In the genomic region with DNA sequence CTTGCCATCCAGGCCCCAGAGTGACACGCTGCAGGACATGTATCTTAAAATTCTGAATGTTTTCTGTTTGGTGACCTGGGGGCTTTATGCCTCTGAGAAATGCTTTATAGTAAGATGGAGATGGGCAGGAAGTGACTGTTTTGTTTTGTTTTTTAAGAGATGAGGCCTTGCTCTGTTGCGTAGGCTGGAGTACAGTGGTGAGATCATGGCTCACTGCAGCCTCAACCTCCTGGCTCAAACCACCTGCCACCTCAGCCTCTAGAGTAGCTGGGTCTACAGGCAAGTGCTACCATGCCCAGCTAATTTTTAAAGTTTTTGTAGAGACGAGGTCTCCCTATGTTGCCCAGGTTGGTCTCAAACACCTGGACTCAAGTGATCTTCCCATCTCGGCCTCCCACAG, we compare ENCODE assay signal across 25 cellular contexts. TPM values are rescaled to one million over a fixed set of nuclear protein-coding genes. Genes with fewer than 3 reads are reported as not detected.
A peak's percentile ranks its signal among the peaks of the same experiment; 100 is the strongest.
DNase-seq lines count a peak whose midpoint lies in the region; ATAC-seq and TF ChIP-seq lines count a peak whose summit lies in the region.
"Had no signal": no experiment of that assay in that cellular context is flagged by ENCODE, and none has a peak within 500 bp of the region (broad histone marks: within the 10 kb centered on the region; RNA-seq: fewer than 3 reads in every experiment).

No MANE protein-coding gene starts in this region.

- H3K4me3 Mint-ChIP-seq in activated T-cell treated with anti-CD3 and anti-CD28 coated beads, Interleukin-2, amount 50 U/mL, for 4 hours: no peak overlapping the region
- peak overlapping the region; percentile 4 for H3K4me3 Mint-ChIP-seq in T-helper 2 cell treated with Interferon-gamma antibody and Interleukin-4, amounts not matched to agents 5 μg/mL and 100 μg/mL, for 36 hours
- H3K4me3 Mint-ChIP-seq in central memory CD8-positive, alpha-beta T cell: no peak overlapping the region
- H3K4me3 Mint-ChIP-seq: neural crest cell; stimulated activated naive CD8-positive, alpha-beta T cell treated with anti-CD3 and anti-CD28 coated beads, Interleukin-15, Interleukin-2, amounts not matched to agents 100 ng/mL and 50 ng/mL, for 24 hours had no signal

- H3K27ac ChIP-seq in gastroesophageal sphincter: no peak overlapping the region
- H3K27ac ChIP-seq: cardiac muscle cell, GM23248, right lobe of liver, tibial artery had no signal

- no peak for DNase-seq in activated T-cell treated with anti-CD3 and anti-CD28 coated beads, Interleukin-2, amount 50 U/mL, for 4 hours
- DNase-seq in activated T-cell treated with anti-CD3 and anti-CD28 coated beads for 4 hours (no peak), GM19240 (ENCODE audit: insufficient read length, low spot score) (no peak)
- peak; percentile 18 for DNase-seq in T-helper 2 cell treated with Interferon-gamma antibody and Interleukin-4, amounts not matched to agents 5 μg/mL and 100 μg/mL, for 36 hours (ENCODE audit: low spot score)
- DNase-seq in central memory CD8-positive, alpha-beta T cell (ENCODE audit: low spot score in 2 of 2): no peak
- DNase-seq in stimulated activated naive CD8-positive, alpha-beta T cell treated with anti-CD3 and anti-CD28 coated beads, Interleukin-15, Interleukin-2, amounts not matched to agents 100 U/mL and 50 U/mL, for 24 hours: no peak
- DNase-seq: activated gamma-delta T cell treated with Interleukin-2 at 50 U/mL for 16 hours; C1 segment of cervical spinal cord; GM23248; kidney glomerular epithelial cell; MG63; mucosa of descending colon; NCI-H1417; NCI-H2081 treated with DMSO at 0.1 percent for 48 hours; OCI-M1; right lobe of liver; SK-N-SH; stimulated activated CD4-positive, alpha-beta T cell treated with anti-CD3 and anti-CD28 coated beads, Interleukin-12 subunit alpha, Interleukin-12 subunit beta, amount 100 ng/mL, for 4 hours; tibial artery had no signal

- no peaks in the 10 kb centered on the region for H3K9me3 ChIP-seq in gastroesophageal sphincter
- H3K9me3 ChIP-seq: MG63, mucosa of descending colon, right lobe of liver, SK-N-SH, tibial artery had no signal

- H3K4me3 ChIP-seq in gastroesophageal sphincter: no peak overlapping the region
- H3K4me3 ChIP-seq: cardiac muscle cell, GM23248, lung, MG63, mucosa of descending colon, right lobe of liver, tibial artery had no signal

- no peaks in the 10 kb centered on the region for H3K9me3 Mint-ChIP-seq in activated T-cell treated with anti-CD3 and anti-CD28 coated beads, Interleukin-2, amount 50 U/mL, for 4 hours
- no peaks in the 10 kb centered on the region for H3K9me3 Mint-ChIP-seq in T-helper 2 cell treated with Interferon-gamma antibody and Interleukin-4, amounts not matched to agents 5 μg/mL and 100 μg/mL, for 36 hours
- H3K9me3 Mint-ChIP-seq in central memory CD8-positive, alpha-beta T cell: no peaks in the 10 kb centered on the region
- H3K9me3 Mint-ChIP-seq: neural crest cell; stimulated activated naive CD8-positive, alpha-beta T cell treated with anti-CD3 and anti-CD28 coated beads, Interleukin-15, Interleukin-2, amounts not matched to agents 100 ng/mL and 50 ng/mL, for 24 hours had no signal

- no peaks in the 10 kb centered on the region for H3K4me1 ChIP-seq in gastroesophageal sphincter
- H3K4me1 ChIP-seq: right lobe of liver, tibial artery had no signal

- peak overlapping the region; percentile 71 for H3K27ac Mint-ChIP-seq in T-helper 2 cell treated with Interferon-gamma antibody and Interleukin-4, amounts not matched to agents 5 μg/mL and 100 μg/mL, for 36 hours
- H3K27ac Mint-ChIP-seq in central memory CD8-positive, alpha-beta T cell (ENCODE audit: low read depth): peak overlapping the region; percentile 83

- peaks cover 14% of the 10 kb centered on the region for H3K4me1 Mint-ChIP-seq in activated T-cell treated with anti-CD3 and anti-CD28 coated beads, Interleukin-2, amount 50 U/mL, for 4 hours (ENCODE audit: low read depth)
- H3K4me1 Mint-ChIP-seq in T-helper 2 cell treated with Interferon-gamma antibody and Interleukin-4, amounts not matched to agents 5 μg/mL and 100 μg/mL, for 36 hours (ENCODE audit: low read depth): peaks cover 13% of the 10 kb centered on the region
- peaks cover 30% of the 10 kb centered on the region for H3K4me1 Mint-ChIP-seq in central memory CD8-positive, alpha-beta T cell
- H3K4me1 Mint-ChIP-seq: neural crest cell had no signal

- peak; percentile 67 to 81 for ATAC-seq in activated T-cell treated with anti-CD3 and anti-CD28 coated beads, Interleukin-2, amount 50 U/mL, for 4 hours
- ATAC-seq in central memory CD8-positive, alpha-beta T cell (replicated peaks; ENCODE audit: extremely low read depth, poor library complexity, severe bottlenecking): peak; percentile 52
- peak; percentile 57 for ATAC-seq in stimulated activated naive CD8-positive, alpha-beta T cell treated with anti-CD3 and anti-CD28 coated beads, Interleukin-15, Interleukin-2, amounts not matched to agents 100 U/mL and 50 U/mL, for 24 hours
- no peak for ATAC-seq in gastroesophageal sphincter
- ATAC-seq in HG03139 (IDR thresholded peaks at IDR 0.05; ENCODE audit: unreplicated experiment): no peak
- ATAC-seq: mucosa of descending colon, right lobe of liver had no signal

- H3K36me3 Mint-ChIP-seq in activated T-cell treated with anti-CD3 and anti-CD28 coated beads, Interleukin-2, amount 50 U/mL, for 4 hours (ENCODE audit: insufficient read depth): peaks cover 30% of the 10 kb centered on the region
- H3K36me3 Mint-ChIP-seq in T-helper 2 cell treated with Interferon-gamma antibody and Interleukin-4, amounts not matched to agents 5 μg/mL and 100 μg/mL, for 36 hours (ENCODE audit: low read depth): peaks cover 29% of the 10 kb centered on the region
- peaks cover 13% of the 10 kb centered on the region for H3K36me3 Mint-ChIP-seq in central memory CD8-positive, alpha-beta T cell (ENCODE audit: insufficient read depth)

- H3K27me3 ChIP-seq in gastroesophageal sphincter: no peaks in the 10 kb centered on the region
- H3K27me3 ChIP-seq: cardiac muscle cell, MG63, right lobe of liver, tibial artery had no signal

- 62 to 100% methylated on average over 2 of the region's 4 CpGs for WGBS in gastroesophageal sphincter (ENCODE audit: low coverage in 1 of 2), 2 donors

- TF ChIP-seq CTCF in gastroesophageal sphincter (IDR thresholded peaks at IDR 0.05): no peak

- TF ChIP-seq POLR2A in gastroesophageal sphincter (IDR thresholded peaks at IDR 0.05): no peak

- no peak for TF ChIP-seq EP300 in gastroesophageal sphincter (IDR thresholded peaks at IDR 0.05)

- peaks cover 0 to 42% of the 10 kb centered on the region in 2 donors for H3K36me3 ChIP-seq in gastroesophageal sphincter
- H3K36me3 ChIP-seq: MG63 had no signal

- H3K27me3 Mint-ChIP-seq in activated T-cell treated with anti-CD3 and anti-CD28 coated beads, Interleukin-2, amount 50 U/mL, for 4 hours (ENCODE audit: low read depth): no peaks in the 10 kb centered on the region
- H3K27me3 Mint-ChIP-seq in T-helper 2 cell treated with Interferon-gamma antibody and Interleukin-4, amounts not matched to agents 5 μg/mL and 100 μg/mL, for 36 hours (ENCODE audit: low read depth): no peaks in the 10 kb centered on the region
- H3K27me3 Mint-ChIP-seq in central memory CD8-positive, alpha-beta T cell: no peaks in the 10 kb centered on the region
- H3K27me3 Mint-ChIP-seq: stimulated activated naive CD8-positive, alpha-beta T cell treated with anti-CD3 and anti-CD28 coated beads, Interleukin-15, Interleukin-2, amounts not matched to agents 100 ng/mL and 50 ng/mL, for 24 hours had no signal

RNA-seq across cellular contexts. Expression of a gene that starts 20.6 kb away (rescaled TPM):
- 10 to 100 TPM; 28.3 to 33.2 (median 29.3) TPM for total RNA-seq in activated T-cell treated with anti-CD3 and anti-CD28 coated beads, Interleukin-2, amount 50 U/mL, for 4 hours
- total RNA-seq in gastroesophageal sphincter: 10 to 100 TPM in 1 of 4 donors, 1 to 10 TPM in 3; 6.1 to 16.1 (median 9.9) TPM

RNA-seq across cellular contexts. Expression of a gene that starts 57.4 kb away (rescaled TPM):
- 10 to 100 TPM; 24.6 to 25.6 (median 25.1) TPM for total RNA-seq in activated T-cell treated with anti-CD3 and anti-CD28 coated beads, Interleukin-2, amount 50 U/mL, for 4 hours
- 10 to 100 TPM; 17.2 to 26.4 (median 22.6) TPM for total RNA-seq in gastroesophageal sphincter

Comparison
In these comparisons a context has a peak if more than half of its experiments do, and no peak if none do; other contexts are left out.
1. ATAC-seq: peak in activated T-cell treated with anti-CD3 and anti-CD28 coated beads, Interleukin-2, amount 50 U/mL, for 4 hours (2 of 2), central memory CD8-positive, alpha-beta T cell (single experiment) and stimulated activated naive CD8-positive, alpha-beta T cell treated with anti-CD3 and anti-CD28 coated beads, Interleukin-15, Interleukin-2, amounts not matched to agents 100 U/mL and 50 U/mL, for 24 hours (single experiment); none in gastroesophageal sphincter (single experiment) and HG03139 (single experiment).